Comparison of ENCODE assay signal across 10 cellular contexts in the genomic region with DNA sequence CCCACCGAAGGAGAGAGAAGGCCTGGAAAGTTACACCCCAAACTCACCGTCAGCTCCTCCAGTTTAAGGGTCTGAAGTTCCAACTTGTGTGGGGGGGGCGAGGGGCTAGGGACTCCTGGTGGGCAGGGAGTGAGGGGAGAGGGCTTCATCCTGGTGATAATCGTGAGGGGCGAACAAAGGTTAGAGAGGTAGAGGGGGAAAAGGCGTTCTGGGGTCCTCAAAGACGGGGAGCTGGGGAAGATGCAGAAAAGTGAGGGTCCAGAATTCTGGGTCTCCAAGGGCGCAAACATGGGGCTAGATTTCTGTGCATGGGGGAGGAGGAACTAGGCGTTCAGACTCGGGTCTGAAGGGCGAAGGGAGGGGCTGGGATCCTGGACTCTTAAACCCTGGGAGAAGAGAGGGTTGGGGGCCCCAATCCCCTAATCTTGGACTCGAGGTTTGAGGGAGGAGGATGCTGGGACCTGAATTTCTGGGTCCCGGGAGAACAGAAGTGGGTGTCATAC. TPM values are rescaled to one million over a fixed set of nuclear protein-coding genes. Genes with fewer than 3 reads are reported as not detected.
A peak's percentile ranks its signal among the peaks of the same experiment; 100 is the strongest.
DNase-seq lines count a peak whose midpoint lies in the region; ATAC-seq and TF ChIP-seq lines count a peak whose summit lies in the region.
"Had no signal": no experiment of that assay in that cellular context is flagged by ENCODE, and none has a peak within 500 bp of the region (broad histone marks: within the 10 kb centered on the region; RNA-seq: fewer than 3 reads in every experiment).

No MANE protein-coding gene starts in this region.

- TF ChIP-seq CTCF in AG10803 (conservative IDR thresholded peaks at IDR 0.05; ENCODE audit: low read length) (no peak), Loucy (conservative IDR thresholded peaks at IDR 0.05; ENCODE audit: low read length) (no peak)

- H3K36me3 ChIP-seq in Loucy (ENCODE audit: insufficient read depth, low read length) (no peaks in the 10 kb centered on the region), ectodermal cell (ENCODE audit: control insufficient read depth, insufficient read depth, low read length) (no peaks in the 10 kb centered on the region)

- peak overlapping the region; percentile 69 for H3K4me3 ChIP-seq in AG10803 (ENCODE audit: low read length)
- peak overlapping the region; percentile 96 for H3K4me3 ChIP-seq in Loucy (ENCODE audit: low read length, poor library complexity, severe bottlenecking)
- peak overlapping the region; percentile 42 for H3K4me3 ChIP-seq in ectodermal cell (ENCODE audit: insufficient read depth, low read depth, low read length)

- no peak for DNase-seq in AG10803 (ENCODE audit: low read depth)
- DNase-seq in natural killer cell treated with Interleukin-12 subunit alpha and Interleukin-12 subunit beta and Interleukin-15 and Interleukin-18, amount 100 ng/mL, for 72 hours (ENCODE audit: low spot score) = no peak
- DNase-seq in NCI-H1930 (lab: John Stamatoyannopoulos, UW) = no peak

- peak overlapping the region; percentile 98 for H3K9ac ChIP-seq in Loucy (ENCODE audit: low read depth, low read length, poor library complexity, severe bottlenecking)

- no peaks in the 10 kb centered on the region for H3K27me3 Mint-ChIP-seq in natural killer cell treated with Interleukin-12 subunit alpha and Interleukin-12 subunit beta and Interleukin-15 and Interleukin-18, amount 100 ng/mL, for 72 hours

- H3F3A ChIP-seq in Loucy (ENCODE audit: low read depth) = no peaks in the 10 kb centered on the region

- H3K9me3 Mint-ChIP-seq in natural killer cell treated with Interleukin-12 subunit alpha and Interleukin-12 subunit beta and Interleukin-15 and Interleukin-18, amount 100 ng/mL, for 72 hours = no peaks in the 10 kb centered on the region

- H3K27me3 ChIP-seq in Loucy (ENCODE audit: insufficient read depth, low read length, poor library complexity, severe bottlenecking) = no peaks in the 10 kb centered on the region
- H3K27me3 ChIP-seq in ectodermal cell (ENCODE audit: control insufficient read depth, insufficient read depth, low read length, poor library complexity, severe bottlenecking) = no peaks in the 10 kb centered on the region

- H3K27ac ChIP-seq in ectodermal cell (ENCODE audit: insufficient read depth, low read depth, low read length, poor library complexity, severe bottlenecking) = no peak overlapping the region

- peak overlapping the region; percentile 97 for H3K4me2 ChIP-seq in Loucy (ENCODE audit: low read depth, low read length, poor library complexity, severe bottlenecking)

- peaks cover 17% of the 10 kb centered on the region for H3K79me2 ChIP-seq in Loucy (ENCODE audit: insufficient read depth, low read length)

- H3K4me3 Mint-ChIP-seq in natural killer cell treated with Interleukin-12 subunit alpha and Interleukin-12 subunit beta and Interleukin-15 and Interleukin-18, amount 100 ng/mL, for 72 hours = peak overlapping the region; percentile 77

- peak overlapping the region; percentile 86 for H2AFZ ChIP-seq in Loucy (ENCODE audit: low read length)

- H3K27ac Mint-ChIP-seq in natural killer cell treated with Interleukin-12 subunit alpha and Interleukin-12 subunit beta and Interleukin-15 and Interleukin-18, amount 100 ng/mL, for 72 hours = peak overlapping the region; percentile 66 to 79

- no peaks in the 10 kb centered on the region for H4K20me1 ChIP-seq in Loucy (ENCODE audit: insufficient read depth, low read length, poor library complexity, severe bottlenecking)

- H3K4me1 ChIP-seq in Loucy (ENCODE audit: insufficient read depth, low read length, poor library complexity, severe bottlenecking) = peaks cover 20% of the 10 kb centered on the region
- peaks cover 34% of the 10 kb centered on the region for H3K4me1 ChIP-seq in ectodermal cell (ENCODE audit: control insufficient read depth, insufficient read depth, low read length)

- WGBS in ectodermal cell, 2 experiments = 74 to 76% methylated on average over 13 of the region's 13 CpGs

- H3K4me1 Mint-ChIP-seq in natural killer cell treated with Interleukin-12 subunit alpha and Interleukin-12 subunit beta and Interleukin-15 and Interleukin-18, amount 100 ng/mL, for 72 hours (ENCODE audit: low read depth in 2 of 2) = peaks cover 2 to 9% of the 10 kb centered on the region in 2 donors

- ATAC-seq in natural killer cell treated with Interleukin-12 subunit alpha and Interleukin-12 subunit beta and Interleukin-15 and Interleukin-18, amount 100 ng/mL, for 72 hours = no peak
- ATAC-seq in GM18502 (IDR thresholded peaks at IDR 0.05; ENCODE audit: poor library complexity, unreplicated experiment) = no peak
- ATAC-seq in GM21576 (IDR thresholded peaks at IDR 0.05; ENCODE audit: unreplicated experiment) = no peak
- no peak for ATAC-seq in GM19023 (IDR thresholded peaks at IDR 0.05; ENCODE audit: unreplicated experiment)

- H3K9me3 ChIP-seq in Loucy (ENCODE audit: insufficient read depth, low read depth, low read length) = no peaks in the 10 kb centered on the region
- H3K9me3 ChIP-seq in ectodermal cell (ENCODE audit: control insufficient read depth, low read length) = no peaks in the 10 kb centered on the region

- no peaks in the 10 kb centered on the region for H3K36me3 Mint-ChIP-seq in natural killer cell treated with Interleukin-12 subunit alpha and Interleukin-12 subunit beta and Interleukin-15 and Interleukin-18, amount 100 ng/mL, for 72 hours

- H3K9me2 ChIP-seq in Loucy (replicated peaks; ENCODE audit: low read depth, low read length) = no peaks in the 10 kb centered on the region

RNA-seq across cellular contexts. Expression of gene MAMSTR, which starts 4.7 kb away (rescaled TPM):
- 2.7 TPM for polyA plus RNA-seq in ectodermal cell (2013, experiment 1 of 4)
- polyA plus RNA-seq in ectodermal cell (2013, experiment 2 of 4) = 2.3 TPM
- 1.2 TPM for polyA plus RNA-seq in ectodermal cell (2013, experiment 3 of 4)
- 1.4 TPM for polyA plus RNA-seq in ectodermal cell (2013, experiment 4 of 4)
- 1 to 10 TPM; 1.0 to 1.2 TPM for total RNA-seq in natural killer cell treated with Interleukin-12 subunit alpha and Interleukin-12 subunit beta and Interleukin-15 and Interleukin-18, amount 100 ng/mL, for 72 hours

RNA-seq across cellular contexts. Expression of gene FUT2, which starts 19.0 kb away (rescaled TPM):
- polyA plus RNA-seq in ectodermal cell (2013, experiment 1 of 4) = 1.2 TPM
- 0.46 TPM for polyA plus RNA-seq in ectodermal cell (2013, experiment 2 of 4)
- 0.32 TPM for polyA plus RNA-seq in ectodermal cell (2013, experiment 3 of 4)
- 0.57 TPM for polyA plus RNA-seq in ectodermal cell (2013, experiment 4 of 4)
- not detected for total RNA-seq in natural killer cell treated with Interleukin-12 subunit alpha and Interleukin-12 subunit beta and Interleukin-15 and Interleukin-18, amount 100 ng/mL, for 72 hours
- total RNA-seq: pulmonary artery endothelial cell, RPMI7951 had no signal

RNA-seq across cellular contexts. Expression of gene RASIP1, which starts 25.6 kb away (rescaled TPM):
- 2.0 TPM for polyA plus RNA-seq in ectodermal cell (2013, experiment 1 of 4)
- 2.5 TPM for polyA plus RNA-seq in ectodermal cell (2013, experiment 2 of 4)
- polyA plus RNA-seq in ectodermal cell (2013, experiment 3 of 4) = 2.7 TPM
- 2.5 TPM for polyA plus RNA-seq in ectodermal cell (2013, experiment 4 of 4)
- under 1 TPM; 0.12 to 0.95 TPM for total RNA-seq in natural killer cell treated with Interleukin-12 subunit alpha and Interleukin-12 subunit beta and Interleukin-15 and Interleukin-18, amount 100 ng/mL, for 72 hours

RNA-seq across cellular contexts. Expression of gene IZUMO1, which starts 31.9 kb away (rescaled TPM):
- 0.72 TPM for polyA plus RNA-seq in ectodermal cell (2013, experiment 1 of 4)
- polyA plus RNA-seq in ectodermal cell (2013, experiment 2 of 4) = 0.68 TPM
- polyA plus RNA-seq in ectodermal cell (2013, experiment 3 of 4) = 0.37 TPM
- 1.3 TPM for polyA plus RNA-seq in ectodermal cell (2013, experiment 4 of 4)
- not detected for total RNA-seq in natural killer cell treated with Interleukin-12 subunit alpha and Interleukin-12 subunit beta and Interleukin-15 and Interleukin-18, amount 100 ng/mL, for 72 hours

RNA-seq across cellular contexts. Expression of gene FUT1, which starts 37.6 kb away (rescaled TPM):
- 2.6 TPM for polyA plus RNA-seq in ectodermal cell (2013, experiment 1 of 4)
- polyA plus RNA-seq in ectodermal cell (2013, experiment 2 of 4) = 2.1 TPM
- polyA plus RNA-seq in ectodermal cell (2013, experiment 3 of 4) = 1.0 TPM
- 1.3 TPM for polyA plus RNA-seq in ectodermal cell (2013, experiment 4 of 4)
- under 1 TPM in 1 of 2 donors, not detected in 1; 0.21 TPM for total RNA-seq in natural killer cell treated with Interleukin-12 subunit alpha and Interleukin-12 subunit beta and Interleukin-15 and Interleukin-18, amount 100 ng/mL, for 72 hours

Comparison
In these comparisons a context has a peak if more than half of its experiments do, and no peak if none do; other contexts are left out.
1. H3K4me3 ChIP-seq: peak in every context shown above with its lines; median percentile 96 in Loucy; 69 in AG10803; 42 in ectodermal cell.